ENCODE assay signal across 8 cellular contexts in the genomic region with DNA sequence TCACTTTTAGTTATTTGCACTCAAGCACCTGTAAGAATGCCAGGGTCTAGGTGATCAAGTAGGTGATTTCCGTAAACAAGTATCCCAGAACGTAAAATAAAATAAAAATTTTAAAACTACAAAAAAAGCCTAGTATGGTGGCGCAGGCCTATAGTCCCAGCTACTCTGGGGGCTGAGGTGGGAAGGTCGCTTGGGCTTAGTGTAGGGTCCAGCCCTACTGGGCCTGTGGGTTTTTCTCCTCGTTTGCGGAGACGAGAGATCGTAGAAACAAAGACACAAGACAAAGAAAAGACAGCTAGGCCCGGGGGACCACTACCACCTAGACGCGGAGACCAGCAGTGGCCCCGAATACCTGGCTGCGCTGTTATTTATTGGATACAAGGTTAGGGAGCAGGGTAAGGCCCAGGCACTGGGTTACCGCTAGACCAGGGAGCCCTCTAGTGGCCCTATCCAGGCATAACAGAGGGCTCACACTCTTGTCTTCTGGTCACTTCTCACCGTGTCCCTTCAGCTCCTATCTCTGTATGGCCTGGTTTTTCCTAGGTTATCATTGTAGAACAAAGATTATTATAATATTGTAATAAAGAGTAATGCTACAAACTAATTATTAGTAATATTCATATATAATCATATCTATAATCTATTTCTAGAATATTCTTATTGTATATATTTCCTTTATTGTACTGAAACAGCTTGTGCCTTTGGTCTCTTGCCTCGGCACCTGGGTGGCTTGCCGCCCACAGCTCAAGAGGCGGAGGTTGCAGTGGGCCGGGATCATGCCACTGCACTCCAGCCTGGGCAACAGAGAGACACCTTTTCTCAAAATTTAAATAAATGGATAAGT. TPM values are rescaled to one million over a fixed set of nuclear protein-coding genes. Genes with fewer than 3 reads are reported as not detected.
A peak's percentile ranks its signal among the peaks of the same experiment; 100 is the strongest.
DNase-seq lines count a peak whose midpoint lies in the region; TF ChIP-seq lines count a peak whose summit lies in the region.

No MANE protein-coding gene starts in this region.

- DNase-seq in NCI-H146 (lab: John Stamatoyannopoulos, UW) (peak; percentile 16), NCI-H146 treated with DMSO at 0.1 percent for 48 hours (lab: John Stamatoyannopoulos, UW; ENCODE audit: unreplicated experiment) (no peak), HL-60 (ENCODE audit: low read depth in 1 of 2, low spot score in 1 of 2) (peak in 1 of 2 experiments; percentile 43), SK-N-DZ (ENCODE audit: low spot score) (peak; percentile 38), ascending aorta (ENCODE audit: low spot score in 2 of 2) (peak in 1 of 2 donors; percentile 66), iris pigment epithelial cell (ENCODE audit: low read depth) (peak; percentile 37), OCI-M2 (lab: John Stamatoyannopoulos, UW; ENCODE audit: unreplicated experiment) (no peak)
- DNase-seq in stimulated activated CD4-positive, alpha-beta T cell treated with anti-CD3 and anti-CD28 coated beads, Interleukin-4, amount 100 ng/mL, for 1 hour, result peak; percentile 35

- no peaks in the 10 kb centered on the region for H3K27me3 ChIP-seq in HL-60 (ENCODE audit: insufficient read depth, poor library complexity, severe bottlenecking)
- H3K27me3 ChIP-seq in ascending aorta, result no peaks in the 10 kb centered on the region

- H3K4me3 ChIP-seq in HL-60 (replicated peaks; ENCODE audit: insufficient read depth, low read length) (no peak overlapping the region), ascending aorta (no peak overlapping the region)

- H3K27ac ChIP-seq in HL-60 (replicated peaks), result no peak overlapping the region
- H3K27ac ChIP-seq in ascending aorta, result no peak overlapping the region

- intact Hi-C loops in ascending aorta (cut with DNase I), result no loop called here

- H3K36me3 ChIP-seq in ascending aorta, result no peaks in the 10 kb centered on the region

- H3K4me1 ChIP-seq in ascending aorta, result no peaks in the 10 kb centered on the region

- TF ChIP-seq CTCF in HL-60 (IDR thresholded peaks at IDR 0.05; ENCODE audit: insufficient read depth, low read length) (peak; percentile 50), ascending aorta (IDR thresholded peaks at IDR 0.05) (peak; percentile 15 to 65 (median 55))

- no peaks in the 10 kb centered on the region for H3K9me3 ChIP-seq in ascending aorta

RNA-seq across cellular contexts. Expression of a gene that starts 38.4 kb away (rescaled TPM):
- not detected in 2 replicates for polyA plus RNA-seq in SK-N-DZ (2014; cell fraction: cytosol; rRNA removed)
- not detected in 2 replicates for polyA plus RNA-seq in SK-N-DZ (2014; cell fraction: nucleus; rRNA removed)
- total RNA-seq in ascending aorta, result not detected

RNA-seq across cellular contexts. Expression of a gene that starts 38.6 kb away (rescaled TPM):
- polyA plus RNA-seq in SK-N-DZ (2014; cell fraction: cytosol; rRNA removed), result not detected in 2 replicates
- not detected in 2 replicates for polyA plus RNA-seq in SK-N-DZ (2014; cell fraction: nucleus; rRNA removed)
- not detected for total RNA-seq in ascending aorta

RNA-seq across cellular contexts. Expression of a gene that starts 41.9 kb away (rescaled TPM):
- polyA plus RNA-seq in SK-N-DZ (2014; cell fraction: cytosol; rRNA removed), result 19.6 and 20.1 TPM in 2 replicates
- polyA plus RNA-seq in SK-N-DZ (2014; cell fraction: nucleus; rRNA removed), result 6.0 and 8.1 TPM in 2 replicates
- total RNA-seq in ascending aorta, result 11.2 TPM

RNA-seq across cellular contexts. Expression of a gene that starts 53.4 kb away (rescaled TPM):
- 9.7 and 11.9 TPM in 2 replicates for polyA plus RNA-seq in SK-N-DZ (2014; cell fraction: cytosol; rRNA removed)
- polyA plus RNA-seq in SK-N-DZ (2014; cell fraction: nucleus; rRNA removed), result 6.9 and 7.3 TPM in 2 replicates
- total RNA-seq in ascending aorta, result 8.3 TPM

Comparison
In these comparisons a context has a peak if more than half of its experiments do, and no peak if none do; other contexts are left out.
1. DNase-seq: peak in NCI-H146 (single experiment), SK-N-DZ (single experiment), iris pigment epithelial cell (single experiment) and stimulated activated CD4-positive, alpha-beta T cell treated with anti-CD3 and anti-CD28 coated beads, Interleukin-4, amount 100 ng/mL, for 1 hour (single experiment); none in NCI-H146 treated with DMSO at 0.1 percent for 48 hours (single experiment) and OCI-M2 (single experiment).